In the genomic region with DNA sequence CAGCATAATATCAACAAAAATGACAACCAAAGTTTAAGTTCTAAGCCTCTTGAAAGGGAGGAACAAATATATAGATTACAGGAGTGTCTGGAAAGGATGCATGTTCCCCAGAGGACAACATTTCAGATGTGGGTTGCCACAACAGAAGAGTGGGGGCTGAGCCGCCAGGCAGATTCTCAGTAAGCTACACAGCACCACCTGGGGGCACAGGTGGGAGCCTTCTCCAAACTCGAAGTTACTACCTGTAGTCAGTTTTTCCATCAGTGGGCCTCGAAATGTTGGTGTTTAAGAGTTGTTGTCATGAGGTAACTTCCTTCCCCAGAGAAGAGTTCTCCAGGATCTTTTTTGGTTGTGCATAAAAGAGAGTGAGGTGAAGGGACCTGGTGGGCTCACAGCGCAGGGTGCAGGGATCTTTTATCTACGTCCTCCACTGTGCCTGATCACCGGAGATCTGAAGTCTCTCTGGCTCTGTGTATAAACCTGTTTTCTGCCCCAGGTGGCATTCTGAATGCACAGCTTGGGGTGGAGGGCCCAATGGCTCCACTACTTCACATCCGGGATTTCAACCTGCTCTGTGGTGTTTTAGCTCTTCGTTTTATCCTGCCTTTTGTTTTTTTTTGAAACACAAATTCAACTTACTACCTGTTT, we compare ENCODE assay signal across 8 cellular contexts. TPM values are rescaled to one million over a fixed set of nuclear protein-coding genes. Genes with fewer than 3 reads are reported as not detected.
A peak's percentile ranks its signal among the peaks of the same experiment; 100 is the strongest.
DNase-seq lines count a peak whose midpoint lies in the region; ATAC-seq lines count a peak whose summit lies in the region.

No MANE protein-coding gene starts in this region.

- H3K27me3 Mint-ChIP-seq in activated naive CD8-positive, alpha-beta T cell treated with anti-CD3 and anti-CD28 coated beads, Interleukin-2, amount 10 ng/mL, durations not matched to agents 7 days and 5 days: no peaks in the 10 kb centered on the region

- H3K36me3 Mint-ChIP-seq in activated naive CD8-positive, alpha-beta T cell treated with anti-CD3 and anti-CD28 coated beads, Interleukin-2, amount 10 ng/mL, durations not matched to agents 7 days and 5 days: peaks cover 4% of the 10 kb centered on the region

- H3K4me1 Mint-ChIP-seq in activated naive CD8-positive, alpha-beta T cell treated with anti-CD3 and anti-CD28 coated beads, Interleukin-2, amount 10 ng/mL, durations not matched to agents 7 days and 5 days: peaks cover 33% of the 10 kb centered on the region

- no peaks in the 10 kb centered on the region for H3K9me3 ChIP-seq in BLaER1

- POLR2A ChIA-PET in activated naive CD8-positive, alpha-beta T cell treated with anti-CD3 and anti-CD28 coated beads, Interleukin-2, amount 10 ng/mL, durations not matched to agents 7 days and 5 days (lab: Charles Lee): no interaction called here

- no peaks in the 10 kb centered on the region for H4K20me1 ChIP-seq in BLaER1

- H3K9me3 Mint-ChIP-seq in activated naive CD8-positive, alpha-beta T cell treated with anti-CD3 and anti-CD28 coated beads, Interleukin-2, amount 10 ng/mL, durations not matched to agents 7 days and 5 days: no peaks in the 10 kb centered on the region

- ATAC-seq in GM19035 (IDR thresholded peaks at IDR 0.05; ENCODE audit: unreplicated experiment) (peak; percentile 48), HG03571 (IDR thresholded peaks at IDR 0.05; ENCODE audit: unreplicated experiment) (peak; percentile 37)
- ATAC-seq in activated naive CD8-positive, alpha-beta T cell treated with anti-CD3 and anti-CD28 coated beads, Interleukin-2, amount 10 ng/mL, durations not matched to agents 7 days and 5 days (ENCODE audit: low read depth): peak; percentile 63

- DNase-seq in activated naive CD8-positive, alpha-beta T cell treated with anti-CD3 and anti-CD28 coated beads, Interleukin-2, amount 10 ng/mL, durations not matched to agents 7 days and 5 days: no peak
- peak; percentile 35 for DNase-seq in stimulated activated CD8-positive, alpha-beta memory T cell treated with anti-CD3 and anti-CD28 coated beads, Interleukin-12 subunit alpha, Interleukin-12 subunit beta, amount 100 ng/mL, for 4 hours (ENCODE audit: low read depth)
- DNase-seq in AG08396 (ENCODE audit: low spot score) (no peak), NCI-H524 (lab: John Stamatoyannopoulos, UW) (no peak), SKM-1 treated with dmso at 0.1 percent for 144 hours (lab: John Stamatoyannopoulos, UW; ENCODE audit: unreplicated experiment) (no peak)

- no peak overlapping the region; the same call in 1 of the 2 replicates for H3K4me3 ChIP-seq in BLaER1

- H3K27ac ChIP-seq in BLaER1: peak overlapping the region; percentile 93

- H3K36me3 ChIP-seq in BLaER1: peaks cover 21% of the 10 kb centered on the region; the same call in 1 of the 2 replicates

- peak overlapping the region; percentile 54 for H3K9ac ChIP-seq in BLaER1

- no peaks in the 10 kb centered on the region for H3K27me3 ChIP-seq in BLaER1

- H3K4me3 Mint-ChIP-seq in activated naive CD8-positive, alpha-beta T cell treated with anti-CD3 and anti-CD28 coated beads, Interleukin-2, amount 10 ng/mL, durations not matched to agents 7 days and 5 days: peak overlapping the region; percentile 39

- peak overlapping the region; percentile 82 for H3K27ac Mint-ChIP-seq in activated naive CD8-positive, alpha-beta T cell treated with anti-CD3 and anti-CD28 coated beads, Interleukin-2, amount 10 ng/mL, durations not matched to agents 7 days and 5 days

- H3K4me2 ChIP-seq in BLaER1: peak overlapping the region; percentile 88

- peaks cover 83% of the 10 kb centered on the region for H3K4me1 ChIP-seq in BLaER1

RNA-seq across cellular contexts. Expression of a gene that starts 58.4 kb away (rescaled TPM):
- total RNA-seq in activated naive CD8-positive, alpha-beta T cell treated with anti-CD3 and anti-CD28 coated beads, Interleukin-2, amount 10 ng/mL, durations not matched to agents 7 days and 5 days: 1 to 10 TPM; 1.1 to 1.4 TPM

RNA-seq across cellular contexts. Expression of a gene that starts 58.9 kb away (rescaled TPM):
- total RNA-seq in activated naive CD8-positive, alpha-beta T cell treated with anti-CD3 and anti-CD28 coated beads, Interleukin-2, amount 10 ng/mL, durations not matched to agents 7 days and 5 days: 10 to 100 TPM; 13.3 to 14.6 TPM
